Comparison of ENCODE assay signal across 1 cellular context in the genomic region with DNA sequence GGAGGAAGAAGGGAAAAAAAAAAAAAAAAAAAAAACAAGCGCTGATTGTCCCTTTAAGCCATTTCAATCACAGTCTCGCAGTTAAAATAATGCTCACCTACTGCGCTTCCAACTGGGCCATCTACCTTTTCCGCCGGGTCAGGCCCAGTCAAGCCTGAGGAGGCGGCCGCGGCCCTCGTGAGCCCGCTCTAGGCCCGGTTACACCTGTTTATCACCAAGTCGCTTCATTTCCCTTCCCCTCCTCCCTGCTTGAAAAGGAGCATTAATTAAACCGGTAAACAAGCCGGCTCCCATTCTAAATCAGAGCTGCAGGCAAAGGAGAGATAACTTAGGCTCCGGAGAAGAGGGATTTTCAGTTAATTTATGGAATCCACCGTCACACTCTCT.
TF ChIP-seq lines count a peak whose summit lies in the region.

No MANE protein-coding gene starts in this region.

TF ChIP-seq in IMR-90, 13 proteins besides CTCF, POLR2A, EP300 and RAD21 (continued from another document):
- TF ChIP-seq, protein P1, sequence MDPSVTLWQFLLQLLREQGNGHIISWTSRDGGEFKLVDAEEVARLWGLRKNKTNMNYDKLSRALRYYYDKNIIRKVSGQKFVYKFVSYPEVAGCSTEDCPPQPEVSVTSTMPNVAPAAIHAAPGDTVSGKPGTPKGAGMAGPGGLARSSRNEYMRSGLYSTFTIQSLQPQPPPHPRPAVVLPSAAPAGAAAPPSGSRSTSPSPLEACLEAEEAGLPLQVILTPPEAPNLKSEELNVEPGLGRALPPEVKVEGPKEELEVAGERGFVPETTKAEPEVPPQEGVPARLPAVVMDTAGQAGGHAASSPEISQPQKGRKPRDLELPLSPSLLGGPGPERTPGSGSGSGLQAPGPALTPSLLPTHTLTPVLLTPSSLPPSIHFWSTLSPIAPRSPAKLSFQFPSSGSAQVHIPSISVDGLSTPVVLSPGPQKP (IDR thresholded peaks at IDR 0.05; ENCODE audit: borderline replicate concordance, low read depth, low read length): no peak
- no peak for TF ChIP-seq SMC3 (IDR thresholded peaks at IDR 0.05; ENCODE audit: low read depth, low read length)
- TF ChIP-seq CHD1 (IDR thresholded peaks at IDR 0.05; ENCODE audit: low read depth, low read length): no peak
- no peak for TF ChIP-seq RFX5 (IDR thresholded peaks at IDR 0.05; ENCODE audit: low read depth, low read length)
- TF ChIP-seq, protein P2, sequence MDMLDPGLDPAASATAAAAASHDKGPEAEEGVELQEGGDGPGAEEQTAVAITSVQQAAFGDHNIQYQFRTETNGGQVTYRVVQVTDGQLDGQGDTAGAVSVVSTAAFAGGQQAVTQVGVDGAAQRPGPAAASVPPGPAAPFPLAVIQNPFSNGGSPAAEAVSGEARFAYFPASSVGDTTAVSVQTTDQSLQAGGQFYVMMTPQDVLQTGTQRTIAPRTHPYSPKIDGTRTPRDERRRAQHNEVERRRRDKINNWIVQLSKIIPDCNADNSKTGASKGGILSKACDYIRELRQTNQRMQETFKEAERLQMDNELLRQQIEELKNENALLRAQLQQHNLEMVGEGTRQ (IDR thresholded peaks at IDR 0.05; ENCODE audit: low read depth, low read length): no peak
- TF ChIP-seq CEBPB (IDR thresholded peaks at IDR 0.05; ENCODE audit: low read depth, low read length): no peak
TF ChIP-seq in IMR-90: peak in this region for 0.
